21 cellular contexts compared by ENCODE assay signal in the genomic region with DNA sequence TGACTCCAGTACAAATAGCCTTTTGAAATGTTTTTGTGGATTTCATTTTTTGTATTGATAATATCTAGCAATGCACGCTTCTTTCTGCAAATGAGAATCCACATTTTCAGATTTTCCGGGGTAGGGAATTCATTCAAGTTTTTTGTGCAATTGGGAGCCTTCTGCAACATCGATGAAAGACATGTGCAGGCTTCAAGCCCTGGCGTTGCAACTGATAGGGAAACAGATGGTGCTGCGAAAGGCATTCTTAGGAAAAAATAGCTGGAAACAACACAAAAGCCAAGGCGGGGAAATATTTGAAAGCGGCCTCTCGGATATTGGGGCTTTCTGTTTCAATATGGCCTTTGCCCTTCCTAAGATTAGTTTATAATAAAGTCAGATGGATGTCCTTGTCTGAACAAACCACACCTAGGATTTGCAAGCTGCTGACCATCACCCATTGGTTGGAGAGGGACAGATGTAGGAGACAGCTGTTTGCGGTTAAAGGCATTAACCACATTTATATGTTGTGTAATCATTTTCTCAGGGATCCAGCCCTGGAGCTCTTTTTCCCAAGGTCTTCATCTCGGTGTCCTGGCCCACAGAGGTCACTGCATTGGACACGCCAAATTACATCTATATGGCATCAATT.
A peak's percentile ranks its signal among the peaks of the same experiment; 100 is the strongest.
DNase-seq lines count a peak whose midpoint lies in the region; ATAC-seq and TF ChIP-seq lines count a peak whose summit lies in the region.
"Had no signal": no experiment of that assay in that cellular context is flagged by ENCODE, and none has a peak within 500 bp of the region (broad histone marks: within the 10 kb centered on the region; RNA-seq: fewer than 3 reads in every experiment).

No MANE protein-coding gene starts in this region.

- no peaks in the 10 kb centered on the region for H3K36me3 Mint-ChIP-seq in activated CD4-positive, alpha-beta T cell treated with anti-CD3 and anti-CD28 coated beads, Interleukin-2, amount 10 ng/mL, durations not matched to agents 24 days and 14 days (ENCODE audit: low read depth)
- H3K36me3 Mint-ChIP-seq: natural killer cell, type B pancreatic cell had no signal

- H3K4me3 ChIP-seq in choroid plexus epithelial cell (ENCODE audit: low read depth, low read length) (no peak overlapping the region), Peyer's patch (no peak overlapping the region)
- H3K4me3 ChIP-seq: cardiac muscle cell, lung, PC-9 had no signal

- no peak overlapping the region for H3K4me3 Mint-ChIP-seq in activated CD4-positive, alpha-beta T cell treated with anti-CD3 and anti-CD28 coated beads, Interleukin-2, amount 10 ng/mL, durations not matched to agents 24 days and 14 days
- H3K4me3 Mint-ChIP-seq: activated naive CD8-positive, alpha-beta T cell treated with anti-CD3 and anti-CD28 coated beads for 36 hours; effector memory CD8-positive, alpha-beta T cell; natural killer cell; type B pancreatic cell had no signal

- TF ChIP-seq CTCF in choroid plexus epithelial cell (conservative IDR thresholded peaks at IDR 0.05; ENCODE audit: low read depth, low read length) (no peak), Peyer's patch (IDR thresholded peaks at IDR 0.05) (no peak)

- intact Hi-C loops in activated CD4-positive, alpha-beta T cell treated with anti-CD3 and anti-CD28 coated beads, Interleukin-2, amount 10 ng/mL, durations not matched to agents 24 days and 14 days (cut with micrococcal nuclease): no loop called here

- DNase-seq in DMS 273 (lab: John Stamatoyannopoulos, UW; ENCODE audit: unreplicated experiment) (peak; percentile 93), HT1080 (ENCODE audit: low read depth) (peak; percentile 3), choroid plexus epithelial cell (ENCODE audit: low read depth) (peak; percentile 50), myocyte (ENCODE audit: low read depth) (peak; percentile 89), Peyer's patch (no peak), NCI-H1417 (lab: John Stamatoyannopoulos, UW) (no peak)
- no peak for DNase-seq in activated CD4-positive, alpha-beta T cell treated with anti-CD3 and anti-CD28 coated beads, Interleukin-2, amount 10 ng/mL, durations not matched to agents 24 days and 14 days
- DNase-seq: activated CD4-positive, alpha-beta T cell treated with anti-CD3 and anti-CD28 coated beads, Interleukin-2, amount 50 U/mL, for 48 hours; activated naive CD8-positive, alpha-beta T cell treated with anti-CD3 and anti-CD28 coated beads for 36 hours; activated T-cell treated with anti-CD3 and anti-CD28 coated beads, Interleukin-2, amount 50 U/mL, for 48 hours; DMS79 treated with DMSO at 0.1 percent for 48 hours; effector memory CD8-positive, alpha-beta T cell; natural killer cell; NCI-H526 treated with DMSO at 0.1 percent for 48 hours; PC-9; stimulated activated CD4-positive, alpha-beta T cell treated with anti-CD3 and anti-CD28 coated beads, Interleukin-12 subunit alpha, Interleukin-12 subunit beta, amount 100 ng/mL, for 4 hours; stimulated activated naive CD4-positive, alpha-beta T cell treated with Interleukin-2 at 50 U/mL for 16 hours had no signal

- no peaks in the 10 kb centered on the region for H3K9me3 Mint-ChIP-seq in activated CD4-positive, alpha-beta T cell treated with anti-CD3 and anti-CD28 coated beads, Interleukin-2, amount 10 ng/mL, durations not matched to agents 24 days and 14 days
- H3K9me3 Mint-ChIP-seq: activated naive CD8-positive, alpha-beta T cell treated with anti-CD3 and anti-CD28 coated beads for 36 hours; effector memory CD8-positive, alpha-beta T cell; natural killer cell had no signal

- H3K27me3 Mint-ChIP-seq in activated CD4-positive, alpha-beta T cell treated with anti-CD3 and anti-CD28 coated beads, Interleukin-2, amount 10 ng/mL, durations not matched to agents 24 days and 14 days: no peaks in the 10 kb centered on the region
- H3K27me3 Mint-ChIP-seq: activated naive CD8-positive, alpha-beta T cell treated with anti-CD3 and anti-CD28 coated beads for 36 hours; effector memory CD8-positive, alpha-beta T cell had no signal

- H3K27ac ChIP-seq in Peyer's patch: no peak overlapping the region
- H3K27ac ChIP-seq: cardiac muscle cell, PC-9 had no signal

- no peaks in the 10 kb centered on the region for H3K27me3 ChIP-seq in Peyer's patch
- H3K27me3 ChIP-seq: cardiac muscle cell had no signal

- no peak for TF ChIP-seq POLR2A in Peyer's patch (IDR thresholded peaks at IDR 0.05)

- no peaks in the 10 kb centered on the region for H3K4me1 ChIP-seq in Peyer's patch

- no peak for ATAC-seq in GM19035 (IDR thresholded peaks at IDR 0.05; ENCODE audit: unreplicated experiment)
- ATAC-seq: effector memory CD8-positive, alpha-beta T cell; natural killer cell had no signal

- H3K36me3 ChIP-seq in Peyer's patch: no peaks in the 10 kb centered on the region
- H3K36me3 ChIP-seq: cardiac muscle cell had no signal

- no peaks in the 10 kb centered on the region for H3K9me3 ChIP-seq in Peyer's patch

- peaks cover 1% of the 10 kb centered on the region for H3K4me1 Mint-ChIP-seq in activated CD4-positive, alpha-beta T cell treated with anti-CD3 and anti-CD28 coated beads, Interleukin-2, amount 10 ng/mL, durations not matched to agents 24 days and 14 days
- H3K4me1 Mint-ChIP-seq: activated naive CD8-positive, alpha-beta T cell treated with anti-CD3 and anti-CD28 coated beads for 36 hours; natural killer cell had no signal

- no peak overlapping the region for H3K27ac Mint-ChIP-seq in activated CD4-positive, alpha-beta T cell treated with anti-CD3 and anti-CD28 coated beads, Interleukin-2, amount 10 ng/mL, durations not matched to agents 24 days and 14 days
- H3K27ac Mint-ChIP-seq: activated naive CD8-positive, alpha-beta T cell treated with anti-CD3 and anti-CD28 coated beads for 36 hours; effector memory CD8-positive, alpha-beta T cell; natural killer cell; type B pancreatic cell had no signal

Comparison
In these comparisons a context has a peak if more than half of its experiments do, and no peak if none do; other contexts are left out.
1. DNase-seq: peak in DMS 273 (single experiment), HT1080 (single experiment), choroid plexus epithelial cell (single experiment) and myocyte (single experiment); none in activated CD4-positive, alpha-beta T cell treated with anti-CD3 and anti-CD28 coated beads, Interleukin-2, amount 10 ng/mL, durations not matched to agents 24 days and 14 days (single experiment), Peyer's patch (0 of 3) and NCI-H1417 (0 of 3).